Comparison of ENCODE assay signal across 8 cellular contexts in genomic region chr3:49028298-49028672, GRCh38. TPM values are rescaled to one million over a fixed set of nuclear protein-coding genes. Genes with fewer than 3 reads are reported as not detected.
DNase-seq lines count a peak whose midpoint lies in the region; ATAC-seq and TF ChIP-seq lines count a peak whose summit lies in the region.

No MANE protein-coding gene starts in this region.

- 86% methylated on average over 4 of the region's 4 CpGs for WGBS in liver

- peaks cover 65% of the 10 kb centered on the region for H3K36me3 Mint-ChIP-seq in activated naive CD4-positive, alpha-beta T cell treated with anti-CD3 and anti-CD28 coated beads, Interleukin-2, amount 10 ng/mL, durations not matched to agents 7 days and 5 days

- H3K4me3 Mint-ChIP-seq in activated naive CD4-positive, alpha-beta T cell treated with anti-CD3 and anti-CD28 coated beads, Interleukin-2, amount 10 ng/mL, durations not matched to agents 7 days and 5 days = peak overlapping the region; percentile 85

- H3K9ac ChIP-seq in liver (ENCODE audit: low read depth in 1 of 2, low read length in 2 of 2) = peak overlapping the region in 1 of 2 donors; percentile 81

- intact Hi-C loops in ascending aorta (cut with DNase I) (loop anchor here (2.0 kb wide), 1 partner anchor 65 kb away; no protein-coding TSS in a partner anchor), tibial artery (cut with DNase I; ENCODE audit: low total_unique reads) (no loop called here), sciatic nerve (cut with DNase I) (no loop called here)

- TF ChIP-seq RAD21 in liver (IDR thresholded peaks at IDR 0.05) = no peak

- no peak for ATAC-seq in sciatic nerve
- ATAC-seq in activated CD4-positive, CD25-positive, alpha-beta regulatory T cell treated with anti-CD3 and anti-CD28 coated beads, Interleukin-2, amount 50 U/mL, for 24 hours = no peak

- H3K36me3 ChIP-seq in ascending aorta (peaks cover 47 to 70% of the 10 kb centered on the region in 2 donors), liver (ENCODE audit: control insufficient read depth in 4 of 4, insufficient read depth in 3 of 4, low read depth in 1 of 4, low read length in 3 of 4) (peaks cover 0 to 54% (median 42%) of the 10 kb centered on the region in 4 donors), tibial artery (peaks cover 42 to 78% (median 61%) of the 10 kb centered on the region in 3 donors)

- peaks cover 0 to 8% of the 10 kb centered on the region in 2 donors for H3K4me1 ChIP-seq in ascending aorta
- peaks cover 3 to 23% (median 15%) of the 10 kb centered on the region in 4 donors for H3K4me1 ChIP-seq in liver (ENCODE audit: control insufficient read depth in 4 of 4, insufficient read depth in 4 of 4, low read length in 3 of 4)
- peaks cover 0 to 21% (median 16%) of the 10 kb centered on the region in 4 donors for H3K4me1 ChIP-seq in tibial artery

- peak overlapping the region; percentile 59 to 76 for H3K4me3 ChIP-seq in ascending aorta
- H3K4me3 ChIP-seq in liver (ENCODE audit: low read depth in 1 of 3, low read length in 3 of 3) = peak overlapping the region in 2 of 3 donors; percentile 73 to 75
- peak overlapping the region; percentile 63 to 86 for H3K4me3 ChIP-seq in tibial artery

- H3K9me3 ChIP-seq in ascending aorta (no peaks in the 10 kb centered on the region), liver (ENCODE audit: control insufficient read depth in 4 of 4, low read length in 3 of 4) (no peaks in the 10 kb centered on the region), tibial artery (no peaks in the 10 kb centered on the region)

- CTCF ChIA-PET in activated naive CD4-positive, alpha-beta T cell treated with anti-CD3 and anti-CD28 coated beads, Interleukin-2, amount 10 ng/mL, durations not matched to agents 7 days and 5 days (lab: Charles Lee) = interaction anchor here (0.6 kb wide), 1 partner anchor 44 kb away, joined by 3 read pairs; no protein-coding TSS in a partner anchor

- H3K4me1 Mint-ChIP-seq in activated naive CD4-positive, alpha-beta T cell treated with anti-CD3 and anti-CD28 coated beads, Interleukin-2, amount 10 ng/mL, durations not matched to agents 7 days and 5 days = peaks cover 53% of the 10 kb centered on the region

- TF ChIP-seq CTCF in ascending aorta (IDR thresholded peaks at IDR 0.05) (no peak), liver (IDR thresholded peaks at IDR 0.05; ENCODE audit: low read depth, low read length, missing input control) (no peak), tibial artery (IDR thresholded peaks at IDR 0.05) (no peak)

- H3K27ac ChIP-seq in ascending aorta (peak overlapping the region; percentile 92 to 96), liver (ENCODE audit: low read depth in 1 of 2, low read length in 2 of 2) (peak overlapping the region; percentile 96), tibial artery (peak overlapping the region; percentile 96)

- H3K27me3 Mint-ChIP-seq in activated naive CD4-positive, alpha-beta T cell treated with anti-CD3 and anti-CD28 coated beads, Interleukin-2, amount 10 ng/mL, durations not matched to agents 7 days and 5 days = no peaks in the 10 kb centered on the region

- no peaks in the 10 kb centered on the region for H3K9me3 Mint-ChIP-seq in activated naive CD4-positive, alpha-beta T cell treated with anti-CD3 and anti-CD28 coated beads, Interleukin-2, amount 10 ng/mL, durations not matched to agents 7 days and 5 days

- H3K27ac Mint-ChIP-seq in activated naive CD4-positive, alpha-beta T cell treated with anti-CD3 and anti-CD28 coated beads, Interleukin-2, amount 10 ng/mL, durations not matched to agents 7 days and 5 days = peak overlapping the region; percentile 87

- no peak for DNase-seq in activated naive CD4-positive, alpha-beta T cell treated with anti-CD3 and anti-CD28 coated beads, Interleukin-2, amount 10 ng/mL, durations not matched to agents 7 days and 5 days
- DNase-seq in activated naive CD4-positive, alpha-beta T cell treated with Interleukin-2 at 50 U/mL for 16 hours = no peak
- DNase-seq in ascending aorta (ENCODE audit: low spot score in 2 of 2) (no peak), tibial artery (no peak), sciatic nerve (ENCODE audit: low spot score) (no peak), SKM-1 treated with dmso at 0.1 percent for 144 hours (lab: John Stamatoyannopoulos, UW; ENCODE audit: unreplicated experiment) (no peak)

- H3K27me3 ChIP-seq in ascending aorta (no peaks in the 10 kb centered on the region), liver (ENCODE audit: control insufficient read depth in 4 of 4, insufficient read depth in 4 of 4, low read length in 3 of 4) (no peaks in the 10 kb centered on the region), tibial artery (no peaks in the 10 kb centered on the region)

TF ChIP-seq in liver, 16 proteins besides CTCF, POLR2A, EP300 and RAD21:
- TF ChIP-seq ATF3 (IDR thresholded peaks at IDR 0.05) (no peak), ZBTB33 (IDR thresholded peaks at IDR 0.05) (no peak)

RNA-seq across cellular contexts. Expression of gene IMPDH2, which starts 0.9 kb away (rescaled TPM):
- total RNA-seq in ascending aorta (101 TPM), liver (100 to 1,000 TPM in 1 of 2 donors, 10 to 100 TPM in 1; 33.6 to 182 TPM), sciatic nerve (121 TPM)
- polyA plus RNA-seq in liver = 10 to 100 TPM; 20.9 to 45.8 TPM

RNA-seq across cellular contexts. Expression of gene NDUFAF3, which starts 6.4 kb away (rescaled TPM):
- total RNA-seq in ascending aorta (200 TPM), liver (10 to 100 TPM; 28.6 to 75.6 TPM), sciatic nerve (75.1 TPM)
- polyA plus RNA-seq in liver = 100 to 1,000 TPM in 1 of 2 donors, 10 to 100 TPM in 1; 68.4 to 107 TPM

RNA-seq across cellular contexts. Expression of gene DALRD3, which starts 9.9 kb away (rescaled TPM):
- total RNA-seq in ascending aorta (73.1 TPM), liver (10 to 100 TPM in 1 of 2 donors, 1 to 10 TPM in 1; 7.9 to 10.6 TPM), sciatic nerve (18.7 TPM)
- polyA plus RNA-seq in liver = 1 to 10 TPM; 8.6 to 9.9 TPM

RNA-seq across cellular contexts. Expression of gene WDR6, which starts 21.1 kb away (rescaled TPM):
- 115 TPM for total RNA-seq in ascending aorta
- total RNA-seq in liver = 10 to 100 TPM; 43.9 to 50.9 TPM
- 10 to 100 TPM; 29.4 to 50.1 TPM for polyA plus RNA-seq in liver
- total RNA-seq in sciatic nerve = 149 TPM

RNA-seq across cellular contexts. Expression of gene P4HTM, which starts 38.2 kb away (rescaled TPM):
- total RNA-seq in ascending aorta (71.9 TPM), liver (10 to 100 TPM in 1 of 2 donors, 1 to 10 TPM in 1; 10.0 to 12.8 TPM), sciatic nerve (40.1 TPM)
- polyA plus RNA-seq in liver = 10 to 100 TPM; 11.0 to 16.2 TPM
